1 cellular context compared by ENCODE assay signal in genomic region chr12:6773662-6774351, GRCh38.
TF ChIP-seq lines count a peak whose summit lies in the region.

No MANE protein-coding gene starts in this region.

TF ChIP-seq in K562, 482 proteins besides CTCF, POLR2A, EP300 and RAD21:
- TF ChIP-seq HMGXB4 (CRISPR knock-in tag; IDR thresholded peaks at IDR 0.05) = no peak
- no peak for TF ChIP-seq ZFP30 (CRISPR knock-in tag; IDR thresholded peaks at IDR 0.05; ENCODE audit: borderline replicate concordance)
- TF ChIP-seq EGR1 (conservative IDR thresholded peaks at IDR 0.05) = 0 out of 2 replicates have a peak, but pooled peaks have one; percentile 22
- TF ChIP-seq PHF8 (IDR thresholded peaks at IDR 0.05; ENCODE audit: borderline replicate concordance, low read length) = no peak
